Comparison of ENCODE assay signal across 1 cellular context in the genomic region with DNA sequence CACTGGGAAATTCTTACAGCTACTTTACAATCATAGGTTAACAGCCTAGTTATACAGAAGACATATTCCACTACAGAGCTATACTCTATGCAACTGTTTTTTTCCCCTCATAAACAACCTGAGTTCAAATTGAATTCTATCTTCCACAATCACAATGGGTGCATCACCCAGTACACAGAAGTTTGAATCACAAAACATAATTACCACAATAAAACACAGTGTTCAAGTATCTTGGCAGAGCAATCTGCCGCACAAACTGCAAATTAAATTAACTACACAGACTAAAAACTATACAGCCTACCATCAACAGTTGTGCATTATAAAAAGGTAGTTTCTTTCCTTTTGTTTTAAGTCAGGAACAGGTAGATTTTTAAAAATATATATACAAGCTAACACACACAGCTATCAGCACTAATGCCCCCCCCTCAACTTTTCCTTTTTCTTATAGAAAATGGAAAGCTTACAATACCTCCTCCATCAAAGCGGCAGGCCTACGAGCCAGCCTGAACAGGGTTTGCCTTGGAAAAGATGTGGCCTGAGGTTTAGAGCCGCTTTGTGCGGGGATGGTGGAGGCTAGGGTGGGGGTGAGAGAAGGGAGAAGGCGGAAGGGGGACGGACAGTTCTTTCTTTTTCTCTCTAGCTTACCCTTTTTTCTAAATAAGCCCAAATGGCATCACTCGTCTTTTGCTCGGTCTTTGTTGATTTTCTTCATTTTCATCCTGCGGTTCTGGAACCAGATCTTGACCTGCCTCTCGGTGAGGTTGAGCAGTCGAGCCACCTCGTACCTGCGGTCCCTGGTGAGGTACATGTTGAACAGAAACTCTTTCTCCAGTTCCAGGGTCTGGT.
TF ChIP-seq lines count a peak whose summit lies in the region.

No MANE protein-coding gene starts in this region.

TF ChIP-seq in endothelial cell of umbilical vein, 7 proteins besides CTCF, POLR2A, EP300 and RAD21:
- TF ChIP-seq POLR2AphosphoS5 (IDR thresholded peaks at IDR 0.05; ENCODE audit: insufficient read depth, low read depth, low read length) (no peak), GATA2 (IDR thresholded peaks at IDR 0.05; ENCODE audit: insufficient read depth, insufficient read length, low read depth, low read length) (no peak), JUN (IDR thresholded peaks at IDR 0.05; ENCODE audit: borderline replicate concordance, insufficient read depth, insufficient read length, low read depth) (no peak), FOS (IDR thresholded peaks at IDR 0.05; ENCODE audit: borderline replicate concordance, insufficient read depth, low read length) (no peak)
TF ChIP-seq in endothelial cell of umbilical vein: peak in this region for 0.
